11 cellular contexts compared by ENCODE assay signal in the genomic region with DNA sequence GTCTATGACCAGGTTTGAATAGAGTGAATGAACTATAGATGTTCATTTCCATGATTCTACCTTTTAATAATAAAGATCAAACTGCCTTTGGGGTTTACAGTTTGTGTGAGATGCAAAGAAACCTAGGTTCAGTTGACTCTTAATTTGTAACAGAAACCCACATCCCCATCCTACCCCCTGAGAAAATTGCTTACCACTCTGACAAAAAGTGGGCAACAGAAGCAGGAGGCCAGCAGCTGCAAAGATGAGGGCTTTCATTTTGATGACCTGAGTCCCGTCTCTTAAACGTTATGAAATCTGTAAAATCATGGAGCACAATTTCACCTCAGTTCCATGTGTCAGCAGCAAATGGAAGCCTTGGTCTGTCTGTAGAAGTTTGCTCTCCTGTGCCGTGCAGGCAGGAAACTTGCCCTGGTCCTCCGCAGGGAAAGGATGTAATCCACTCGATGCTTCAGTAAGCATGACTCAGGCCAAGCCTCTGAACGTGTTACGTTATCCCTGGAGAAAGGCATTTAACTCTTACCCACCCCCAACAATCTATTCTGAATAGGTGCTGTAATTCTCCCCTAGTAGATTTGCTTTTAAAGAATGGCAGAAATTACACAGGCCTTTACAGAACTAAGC. TPM values are rescaled to one million over a fixed set of nuclear protein-coding genes. Genes with fewer than 3 reads are reported as not detected.
DNase-seq lines count a peak whose midpoint lies in the region; ATAC-seq, FAIRE-seq and TF ChIP-seq lines count a peak whose summit lies in the region.
"Had no signal": no experiment of that assay in that cellular context is flagged by ENCODE, and none has a peak within 500 bp of the region (broad histone marks: within the 10 kb centered on the region; RNA-seq: fewer than 3 reads in every experiment).

A gene with protein sequence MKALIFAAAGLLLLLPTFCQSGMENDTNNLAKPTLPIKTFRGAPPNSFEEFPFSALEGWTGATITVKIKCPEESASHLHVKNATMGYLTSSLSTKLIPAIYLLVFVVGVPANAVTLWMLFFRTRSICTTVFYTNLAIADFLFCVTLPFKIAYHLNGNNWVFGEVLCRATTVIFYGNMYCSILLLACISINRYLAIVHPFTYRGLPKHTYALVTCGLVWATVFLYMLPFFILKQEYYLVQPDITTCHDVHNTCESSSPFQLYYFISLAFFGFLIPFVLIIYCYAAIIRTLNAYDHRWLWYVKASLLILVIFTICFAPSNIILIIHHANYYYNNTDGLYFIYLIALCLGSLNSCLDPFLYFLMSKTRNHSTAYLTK (minus strand): TSS at position 431 of the 624 bp plus-strand sequence. CDS start 173 bp downstream, at position 258.

- CTCF ChIA-PET in activated CD4-positive, alpha-beta T cell treated with anti-CD3 and anti-CD28 coated beads, Interleukin-2, amount 10 ng/mL, durations not matched to agents 7 days and 5 days (lab: Charles Lee), result interaction anchor here (0.6 to 1.1 kb wide), 2 partner anchors 17 to 146 kb away, joined by 3 read pairs; no protein-coding TSS in a partner anchor

- H3K27ac Mint-ChIP-seq in stimulated activated effector memory CD8-positive, alpha-beta T cell treated with anti-CD3 and anti-CD28 coated beads, Interleukin-12 subunit alpha, Interleukin-12 subunit beta, amount 100 ng/mL, for 72 hours, result peak within 1 kb of the TSS; percentile 53
- no peak within 1 kb of the TSS for H3K27ac Mint-ChIP-seq in activated CD4-positive, alpha-beta T cell treated with anti-CD3 and anti-CD28 coated beads, Interleukin-2, amount 10 ng/mL, durations not matched to agents 7 days and 5 days
- H3K27ac Mint-ChIP-seq: B cell had no signal

- H3K27me3 Mint-ChIP-seq in activated CD4-positive, alpha-beta T cell treated with anti-CD3 and anti-CD28 coated beads, Interleukin-2, amount 10 ng/mL, durations not matched to agents 7 days and 5 days, result no peaks in the 10 kb centered on the region
- H3K27me3 Mint-ChIP-seq: B cell had no signal

- DNase-seq in NCI-H82 (lab: John Stamatoyannopoulos, UW) (peak; percentile 6), NCI-H82 treated with DMSO at 0.1 percent for 48 hours (lab: John Stamatoyannopoulos, UW; ENCODE audit: unreplicated experiment) (no peak), right atrium auricular region (ENCODE audit: low spot score) (peak; percentile 61), frontal cortex (ENCODE audit: low spot score in 2 of 2) (no peak)
- DNase-seq in stimulated activated effector memory CD8-positive, alpha-beta T cell treated with anti-CD3 and anti-CD28 coated beads, Interleukin-12 subunit alpha, Interleukin-12 subunit beta, amount 100 ng/mL, for 72 hours (ENCODE audit: low spot score in 2 of 2), result no peak
- no peak for DNase-seq in activated CD4-positive, alpha-beta T cell treated with anti-CD3 and anti-CD28 coated beads, Interleukin-2, amount 10 ng/mL, durations not matched to agents 7 days and 5 days
- DNase-seq: caudate nucleus had no signal

- H3K9me3 Mint-ChIP-seq in stimulated activated effector memory CD8-positive, alpha-beta T cell treated with anti-CD3 and anti-CD28 coated beads, Interleukin-12 subunit alpha, Interleukin-12 subunit beta, amount 100 ng/mL, for 72 hours, result no peaks in the 10 kb centered on the region
- no peaks in the 10 kb centered on the region for H3K9me3 Mint-ChIP-seq in activated CD4-positive, alpha-beta T cell treated with anti-CD3 and anti-CD28 coated beads, Interleukin-2, amount 10 ng/mL, durations not matched to agents 7 days and 5 days

- FAIRE-seq in frontal cortex (lab: Jason Lieb, UNC), result no peak

- peaks cover 0 to 4% of the 10 kb centered on the region in 2 donors for H3K4me1 ChIP-seq in right atrium auricular region

- no peak within 1 kb of the TSS for H3K4me3 Mint-ChIP-seq in stimulated activated effector memory CD8-positive, alpha-beta T cell treated with anti-CD3 and anti-CD28 coated beads, Interleukin-12 subunit alpha, Interleukin-12 subunit beta, amount 100 ng/mL, for 72 hours
- no peak within 1 kb of the TSS for H3K4me3 Mint-ChIP-seq in activated CD4-positive, alpha-beta T cell treated with anti-CD3 and anti-CD28 coated beads, Interleukin-2, amount 10 ng/mL, durations not matched to agents 7 days and 5 days
- H3K4me3 Mint-ChIP-seq: B cell had no signal

- peaks cover 39% of the 10 kb centered on the region for H3K4me1 Mint-ChIP-seq in stimulated activated effector memory CD8-positive, alpha-beta T cell treated with anti-CD3 and anti-CD28 coated beads, Interleukin-12 subunit alpha, Interleukin-12 subunit beta, amount 100 ng/mL, for 72 hours
- peaks cover 26% of the 10 kb centered on the region for H3K4me1 Mint-ChIP-seq in activated CD4-positive, alpha-beta T cell treated with anti-CD3 and anti-CD28 coated beads, Interleukin-2, amount 10 ng/mL, durations not matched to agents 7 days and 5 days
- H3K4me1 Mint-ChIP-seq: B cell had no signal

- no peak for TF ChIP-seq CTCF in WI38 (IDR thresholded peaks at IDR 0.05; ENCODE audit: low read depth, low read length)
- TF ChIP-seq CTCF in right atrium auricular region (IDR thresholded peaks at IDR 0.05), result no peak

- H3K27me3 ChIP-seq in right atrium auricular region, result no peaks in the 10 kb centered on the region
- H3K27me3 ChIP-seq: neutrophil had no signal

- POLR2A ChIA-PET in activated CD4-positive, alpha-beta T cell treated with anti-CD3 and anti-CD28 coated beads, Interleukin-2, amount 10 ng/mL, durations not matched to agents 7 days and 5 days (lab: Charles Lee), result no interaction called here

- peaks cover 27% of the 10 kb centered on the region for H3K36me3 Mint-ChIP-seq in stimulated activated effector memory CD8-positive, alpha-beta T cell treated with anti-CD3 and anti-CD28 coated beads, Interleukin-12 subunit alpha, Interleukin-12 subunit beta, amount 100 ng/mL, for 72 hours
- H3K36me3 Mint-ChIP-seq in activated CD4-positive, alpha-beta T cell treated with anti-CD3 and anti-CD28 coated beads, Interleukin-2, amount 10 ng/mL, durations not matched to agents 7 days and 5 days (ENCODE audit: low read depth), result peaks cover 39% of the 10 kb centered on the region

- H3K9me3 ChIP-seq in right atrium auricular region, result no peaks in the 10 kb centered on the region
- H3K9me3 ChIP-seq: neutrophil had no signal

- H3K36me3 ChIP-seq in right atrium auricular region, result no peaks in the 10 kb centered on the region

- ATAC-seq in stimulated activated effector memory CD8-positive, alpha-beta T cell treated with anti-CD3 and anti-CD28 coated beads, Interleukin-12 subunit alpha, Interleukin-12 subunit beta, amount 100 ng/mL, for 72 hours, result no peak
- ATAC-seq in HG03039 (IDR thresholded peaks at IDR 0.05; ENCODE audit: unreplicated experiment), result no peak

- H3K27ac ChIP-seq in right atrium auricular region, result no peak within 1 kb of the TSS
- H3K27ac ChIP-seq: neutrophil had no signal

- H3K4me3 ChIP-seq in WI38 (ENCODE audit: low read depth, low read length) (peak within 1 kb of the TSS; percentile 63), right atrium auricular region (no peak within 1 kb of the TSS)

RNA-seq across cellular contexts. Expression of the gene that starts here (rescaled TPM):
- total RNA-seq in right atrium auricular region, result 1 to 10 TPM in 1 of 2 donors, under 1 TPM in 1; 0.44 to 3.7 TPM
- total RNA-seq in frontal cortex, result under 0.01 TPM
- not detected for total RNA-seq in activated CD4-positive, alpha-beta T cell treated with anti-CD3 and anti-CD28 coated beads, Interleukin-2, amount 10 ng/mL, durations not matched to agents 7 days and 5 days
- total RNA-seq: B cell had no signal

Comparison
In these comparisons a context has a peak if more than half of its experiments do, and no peak if none do; other contexts are left out.
1. DNase-seq: peak in NCI-H82 (single experiment) and right atrium auricular region (single experiment); none in NCI-H82 treated with DMSO at 0.1 percent for 48 hours (single experiment), stimulated activated effector memory CD8-positive, alpha-beta T cell treated with anti-CD3 and anti-CD28 coated beads, Interleukin-12 subunit alpha, Interleukin-12 subunit beta, amount 100 ng/mL, for 72 hours (0 of 2), frontal cortex (0 of 2) and activated CD4-positive, alpha-beta T cell treated with anti-CD3 and anti-CD28 coated beads, Interleukin-2, amount 10 ng/mL, durations not matched to agents 7 days and 5 days (single experiment).